Comparison of ENCODE assay signal across 8 cellular contexts in the genomic region with DNA sequence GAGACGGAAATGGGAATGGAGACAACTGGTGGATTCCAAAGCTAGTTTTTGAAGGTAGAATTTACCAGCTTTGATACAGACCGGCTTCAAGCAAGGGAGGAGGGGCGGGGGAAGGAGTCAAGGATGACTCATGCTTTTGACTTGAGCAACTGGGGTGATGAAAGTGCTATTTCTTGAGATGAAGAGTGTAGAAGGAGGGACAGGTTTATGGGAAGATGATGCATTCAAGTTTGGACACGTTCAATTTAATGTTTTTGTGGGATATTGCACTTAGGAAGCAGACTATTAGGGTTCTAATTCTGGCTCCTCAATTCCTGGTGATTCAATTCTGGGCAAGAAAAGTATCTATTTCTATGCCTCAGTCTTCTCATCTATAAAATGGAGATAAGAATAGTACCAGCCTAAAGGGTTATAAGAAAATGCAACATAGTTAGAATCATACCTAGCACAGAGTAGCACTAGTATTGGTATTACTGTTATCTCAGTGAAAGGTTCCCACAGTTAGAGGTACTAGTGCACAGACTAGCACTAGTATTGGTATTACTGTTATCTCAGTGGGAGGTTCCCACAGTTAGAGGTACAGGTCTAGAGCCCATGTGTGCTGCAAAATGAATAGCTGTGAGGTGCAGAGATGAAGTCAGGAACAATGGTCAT. TPM values are rescaled to one million over a fixed set of nuclear protein-coding genes. Genes with fewer than 3 reads are reported as not detected.
DNase-seq lines count a peak whose midpoint lies in the region; FAIRE-seq and TF ChIP-seq lines count a peak whose summit lies in the region.

No MANE protein-coding gene starts in this region.

- TF ChIP-seq POLR2A in GM12891 (IDR thresholded peaks at IDR 0.05; ENCODE audit: low read depth, low read length), result no peak

- DNase-seq in GM12891 (ENCODE audit: insufficient read length, low spot score), result no peak
- DNase-seq in HCEC 1CT, result peak; percentile 92
- DNase-seq in MV-4-11 (lab: John Stamatoyannopoulos, UW), result peak; percentile 81
- DNase-seq in activated effector memory CD4-positive, alpha-beta T cell treated with anti-CD3 and anti-CD28 coated beads, Interleukin-2, amount 50 U/mL, for 16 hours, result peak; percentile 84
- peak; percentile 91 for DNase-seq in islet precursor cell
- peak; percentile 73 for DNase-seq in stimulated activated CD8-positive, alpha-beta memory T cell treated with anti-CD3 and anti-CD28 coated beads, Interleukin-4, amount 100 ng/mL, for 48 hours
- DNase-seq in HuH-7 (ENCODE audit: low spot score), result no peak
- no peak for DNase-seq in NCI-H2107 treated with DMSO at 0.1 percent for 48 hours (lab: John Stamatoyannopoulos, UW; ENCODE audit: unreplicated experiment)

- peak; percentile 79 for FAIRE-seq in GM12891 (lab: Jason Lieb, UNC)

TF ChIP-seq in GM12891, 5 proteins besides CTCF, POLR2A, EP300 and RAD21:
- TF ChIP-seq TAF1 (IDR thresholded peaks at IDR 0.05; ENCODE audit: low read depth, low read length) (no peak), POLR2AphosphoS5 (IDR thresholded peaks at IDR 0.05; ENCODE audit: low read depth, low read length) (no peak), SPI1 (IDR thresholded peaks at IDR 0.05; ENCODE audit: low read depth, low read length) (no peak), PAX5 (IDR thresholded peaks at IDR 0.05; ENCODE audit: insufficient read depth, low read length, severe bottlenecking) (no peak), POU2F2 (IDR thresholded peaks at IDR 0.05; ENCODE audit: low read depth, low read length) (no peak)

RNA-seq across cellular contexts. Expression of a gene that starts 4.6 kb away (rescaled TPM):
- 1.2 TPM for polyA plus RNA-seq in GM12891 (2012; ENCODE audit: low read depth, missing spikeins)

Comparison
In these comparisons a context has a peak if more than half of its experiments do, and no peak if none do; other contexts are left out.
1. DNase-seq: peak in HCEC 1CT (single experiment), MV-4-11 (single experiment), activated effector memory CD4-positive, alpha-beta T cell treated with anti-CD3 and anti-CD28 coated beads, Interleukin-2, amount 50 U/mL, for 16 hours (single experiment), islet precursor cell (single experiment) and stimulated activated CD8-positive, alpha-beta memory T cell treated with anti-CD3 and anti-CD28 coated beads, Interleukin-4, amount 100 ng/mL, for 48 hours (single experiment); none in GM12891 (single experiment), HuH-7 (single experiment) and NCI-H2107 treated with DMSO at 0.1 percent for 48 hours (single experiment).